ENCODE assay signal across 15 cellular contexts in genomic region chr9:136845465-136846261, GRCh38. TPM values are rescaled to one million over a fixed set of nuclear protein-coding genes. Genes with fewer than 3 reads are reported as not detected.
DNase-seq lines count a peak whose midpoint lies in the region; ATAC-seq, FAIRE-seq and TF ChIP-seq lines count a peak whose summit lies in the region.
"Had no signal": no experiment of that assay in that cellular context is flagged by ENCODE, and none has a peak within 500 bp of the region (broad histone marks: within the 10 kb centered on the region; RNA-seq: fewer than 3 reads in every experiment).

No MANE protein-coding gene starts in this region.

- DNase-seq in HepG2 (ENCODE audit: low spot score), result no peak
- DNase-seq in right lobe of liver, result no peak
- no peak for DNase-seq in RWPE1 (ENCODE audit: low spot score)
- no peak for DNase-seq in immature natural killer cell
- no peak for DNase-seq in NCI-H2227 treated with DMSO at 0.1 percent for 48 hours (lab: John Stamatoyannopoulos, UW)
- no peak for DNase-seq in iPS-NIHi7 (ENCODE audit: extremely low spot score)
- DNase-seq: effector CD8-positive, alpha-beta T cell; GOT3; NCI-H1105; SW 1271 had no signal

- peaks cover 0 to 3% (median 0%) of the 10 kb centered on the region in 3 donors for H3K36me3 Mint-ChIP-seq in immature natural killer cell
- H3K36me3 Mint-ChIP-seq: stimulated activated memory B cell treated with anti-CD40 and anti-IgM and Interleukin-4, amounts not matched to agents 10 μg/mL and 1 μg/mL and 100 μg/mL, for 72 hours had no signal

- no peaks in the 10 kb centered on the region for H3K9me3 ChIP-seq in HepG2 (ENCODE audit: low read length)
- H3K9me3 ChIP-seq in right lobe of liver, result no peaks in the 10 kb centered on the region
- H3K9me3 ChIP-seq: thoracic aorta had no signal

- H3K27ac Mint-ChIP-seq in immature natural killer cell, result peak overlapping the region in 3 of 6 donors; percentile 39 to 65 (median 62)
- H3K27ac Mint-ChIP-seq: stimulated activated memory B cell treated with anti-CD40 and anti-IgM and Interleukin-4, amounts not matched to agents 10 μg/mL and 1 μg/mL and 100 μg/mL, for 72 hours had no signal

- CTCF ChIA-PET in HepG2 (lab: Yijun Ruan, JAX; ENCODE audit: low intra/inter-chr PET ratio, low total read pairs) (no interaction called here), RWPE1 (lab: Yijun Ruan, JAX) (interaction anchor here (0.6 to 1.1 kb wide), 2 partner anchors 189 to 639 kb away, joined by 3 to 5 read pairs; no protein-coding TSS in a partner anchor)

- 98% methylated on average over 102 of the region's 102 CpGs for WGBS in HepG2 (ENCODE audit: low lambda C conversion rate)
- WGBS in right lobe of liver (ENCODE audit: insufficient coverage, low coverage, low lambda C conversion rate, missing lambda C conversion rate), result no CpG with 5 or more reads among the region's 102 CpGs

- intact Hi-C loops in HepG2 (cut with micrococcal nuclease; ENCODE audit: unreplicated experiment), result loop anchor here (5.0 kb wide), 2 partner anchors 37 to 58 kb away; no protein-coding TSS in a partner anchor
- intact Hi-C loops in right lobe of liver (cut with DNase I), result loop anchor here in 1 of 2 donors (5.0 kb wide), 1 partner anchor 187 kb away; the partner anchor contains the start of gene FUT7

- H3K36me3 ChIP-seq in HepG2 (replicated peaks in 1 of 2; ENCODE audit: control insufficient read depth in 1 of 2, insufficient read depth in 2 of 2, low read length in 2 of 2), result peaks cover 3 to 10% of the 10 kb centered on the region in 2 experiments
- no peaks in the 10 kb centered on the region for H3K36me3 ChIP-seq in right lobe of liver
- H3K36me3 ChIP-seq: thoracic aorta had no signal

- no peak overlapping the region for H3K4me3 ChIP-seq in HepG2 (replicated peaks in 1 of 3; ENCODE audit: insufficient read depth in 1 of 3, low read depth in 2 of 3, low read length in 3 of 3)
- H3K4me3 ChIP-seq in right lobe of liver, result no peak overlapping the region

- TF ChIP-seq EP300 in HepG2 (IDR thresholded peaks at IDR 0.05; ENCODE audit: low read depth in 2 of 2, low read length in 2 of 2) (no peak), HepG2 (CRISPR knock-in tag; IDR thresholded peaks at IDR 0.05; ENCODE audit: borderline replicate concordance) (no peak)

- TF ChIP-seq CTCF in HepG2 (CRISPR knock-in tag; IDR thresholded peaks at IDR 0.05), result no peak
- TF ChIP-seq CTCF in right lobe of liver (IDR thresholded peaks at IDR 0.05), result no peak
- no peak for TF ChIP-seq CTCF in RWPE1 (conservative IDR thresholded peaks at IDR 0.05; ENCODE audit: low read depth)

- peaks cover 30 to 50% (median 39%) of the 10 kb centered on the region in 3 donors for H3K27me3 Mint-ChIP-seq in immature natural killer cell (ENCODE audit: low read depth in 3 of 3)

- H2AFZ ChIP-seq in HepG2 (ENCODE audit: low read length), result no peak overlapping the region

- no peak for TF ChIP-seq RAD21 in HepG2 (CRISPR knock-in tag; IDR thresholded peaks at IDR 0.05)

- peaks cover 11 to 23% of the 10 kb centered on the region in 2 donors for H3K4me1 Mint-ChIP-seq in immature natural killer cell

- H3K4me2 ChIP-seq in HepG2 (ENCODE audit: low read depth, low read length), result no peak overlapping the region

- peaks cover 9% of the 10 kb centered on the region; the same call in 1 of the 2 replicates for H4K20me1 ChIP-seq in HepG2 (ENCODE audit: insufficient read depth, low read length)

- POLR2A ChIA-PET in HepG2 (lab: Yijun Ruan, JAX), result no interaction called here
- POLR2A ChIA-PET in RWPE1 (lab: Yijun Ruan, JAX; ENCODE audit: low non-redundant PET), result no interaction called here

- in situ Hi-C loops in HepG2 (cut with HindIII; ENCODE audit: extremely low pct_ligation_motif_present, low pct_unique_long_range_greater_than_20kb), result loop anchor here (10.0 kb wide), 1 partner anchor 189 kb away; the partner anchor contains the start of gene FUT7

- no peak for FAIRE-seq in HepG2 (lab: Jason Lieb, UNC)
- FAIRE-seq: G401.6 had no signal

- BruUV-seq in HepG2 (replicated peaks; lab: Mats Ljungman, UMichigan), result no TSS peak

- TF ChIP-seq POLR2A in HepG2 (IDR thresholded peaks at IDR 0.05; ENCODE audit: insufficient read depth in 1 of 2, low read depth in 2 of 2, low read length in 2 of 2) (no peak), right lobe of liver (IDR thresholded peaks at IDR 0.05) (no peak)

- no peak overlapping the region for H3K9ac ChIP-seq in HepG2 (ENCODE audit: insufficient read depth, low read depth, low read length)

- H3K27me3 ChIP-seq in HepG2 (ENCODE audit: control insufficient read depth in 1 of 2, insufficient read depth in 2 of 2, low read length in 2 of 2) (no peaks in the 10 kb centered on the region; a peak in 1 of 5 replicates), right lobe of liver (no peaks in the 10 kb centered on the region)

- H3K9me3 Mint-ChIP-seq in immature natural killer cell, result no peaks in the 10 kb centered on the region
- H3K9me3 Mint-ChIP-seq: stimulated activated memory B cell treated with anti-CD40 and anti-IgM and Interleukin-4, amounts not matched to agents 10 μg/mL and 1 μg/mL and 100 μg/mL, for 72 hours had no signal

- ATAC-seq in HepG2 (no peak), right lobe of liver (no peak), HG02759 (IDR thresholded peaks at IDR 0.05; ENCODE audit: unreplicated experiment) (no peak)
- ATAC-seq: right cardiac atrium; stimulated activated memory B cell treated with anti-CD40 and anti-IgM and Interleukin-4, amounts not matched to agents 10 μg/mL and 1 μg/mL and 100 μg/mL, for 72 hours had no signal

- H3K4me3 Mint-ChIP-seq in immature natural killer cell, result peak overlapping the region in 4 of 5 donors; percentile 21 to 54 (median 52)

- peaks cover 36% of the 10 kb centered on the region for H3K4me1 ChIP-seq in HepG2 (ENCODE audit: insufficient read depth, low read length)
- peaks cover 0 to 40% (median 10%) of the 10 kb centered on the region in 4 donors for H3K4me1 ChIP-seq in right lobe of liver

- no peak overlapping the region for H3K27ac ChIP-seq in HepG2 (ENCODE audit: extremely low read length, insufficient read depth, low read length)
- no peak overlapping the region for H3K27ac ChIP-seq in right lobe of liver
- peak overlapping the region; percentile 98; the same call in 1 of the 2 replicates for H3K27ac ChIP-seq in RWPE1
- H3K27ac ChIP-seq: thoracic aorta had no signal

- H3K79me2 ChIP-seq in HepG2 (ENCODE audit: insufficient read depth, low read length), result peaks cover 15% of the 10 kb centered on the region

RNA-seq across cellular contexts. Expression of gene AJM1, which starts 3.4 kb away (rescaled TPM):
- total RNA-seq in HepG2 (2016; rRNA removed; fragmentation: Illumina TruSeq; extraction: Trizol) (0.48 and 1.1 TPM in 2 replicates), right lobe of liver (1 to 10 TPM; 1.7 to 2.8 (median 2.6) TPM)
- 0.61 and 0.71 TPM in 2 replicates for total RNA-seq in HepG2 (2016; cell fraction: cytosol; rRNA removed; fragmentation: Illumina TruSeq; extraction: Trizol; ENCODE audit: low read depth)
- total RNA-seq in HepG2 (2016; cell fraction: insoluble cytoplasmic fraction; rRNA removed; fragmentation: Illumina TruSeq; extraction: Trizol), result 0.30 and 1.00 TPM in 2 replicates
- total RNA-seq in HepG2 (2016; cell fraction: membrane; rRNA removed; fragmentation: Illumina TruSeq; extraction: Trizol), result 0.59 and 0.90 TPM in 2 replicates
- total RNA-seq in HepG2 (2016; cell fraction: nucleus; rRNA removed; fragmentation: Illumina TruSeq; extraction: Trizol), result 1.0 TPM in 2 replicates
- polyA plus RNA-seq in HepG2 (2011; rRNA removed) (1.2 and 1.4 TPM in 2 replicates), immature natural killer cell (under 1 TPM; 0.09 to 1.00 (median 0.82) TPM)
- polyA plus RNA-seq in HepG2 (2011; cell fraction: cytosol; rRNA removed), result 0.45 and 0.97 TPM in 2 replicates
- polyA plus RNA-seq in HepG2 (2011; cell fraction: nucleus; rRNA removed), result 22.1 and 27.9 TPM in 2 replicates
- 2.2 TPM in 2 replicates for polyA plus RNA-seq in HepG2 (2012)
- 0.40 and 0.78 TPM in 2 replicates for polyA plus RNA-seq in HepG2 (2016; cell fraction: cytosol; fragmentation: Illumina TruSeq; extraction: Trizol; ENCODE audit: low read depth)
- 0.61 and 0.74 TPM in 2 replicates for polyA plus RNA-seq in HepG2 (2016; cell fraction: insoluble cytoplasmic fraction; fragmentation: Illumina TruSeq; extraction: Trizol; ENCODE audit: low read depth)
- polyA plus RNA-seq in HepG2 (2016; cell fraction: membrane; fragmentation: Illumina TruSeq; extraction: Trizol; ENCODE audit: low read depth), result 0.52 and 0.76 TPM in 2 replicates
- 4.1 and 4.6 TPM in 2 replicates for polyA plus RNA-seq in HepG2 (2016; cell fraction: nucleus; fragmentation: Illumina TruSeq; extraction: Trizol; ENCODE audit: insufficient read depth, low read depth)
- polyA minus RNA-seq in HepG2 (2011; rRNA and poly(A)+ RNA removed; ENCODE audit: low replicate concordance), result 0.77 and 1.1 TPM in 2 replicates
- polyA minus RNA-seq in HepG2 (2011; cell fraction: cytosol; rRNA and poly(A)+ RNA removed), result 1.5 and 1.8 TPM in 2 replicates
- polyA minus RNA-seq in HepG2 (2011; cell fraction: nucleus; rRNA and poly(A)+ RNA removed), result 3.0 and 3.3 TPM in 2 replicates

RNA-seq across cellular contexts. Expression of gene PHPT1, which starts 3.5 kb away (rescaled TPM):
- total RNA-seq in HepG2 (2016; rRNA removed; fragmentation: Illumina TruSeq; extraction: Trizol), result 155 and 192 TPM in 2 replicates
- total RNA-seq in HepG2 (2016; cell fraction: cytosol; rRNA removed; fragmentation: Illumina TruSeq; extraction: Trizol; ENCODE audit: low read depth), result 102 and 115 TPM in 2 replicates
- 166 and 201 TPM in 2 replicates for total RNA-seq in HepG2 (2016; cell fraction: insoluble cytoplasmic fraction; rRNA removed; fragmentation: Illumina TruSeq; extraction: Trizol)
- total RNA-seq in HepG2 (2016; cell fraction: membrane; rRNA removed; fragmentation: Illumina TruSeq; extraction: Trizol), result 119 and 147 TPM in 2 replicates
- total RNA-seq in HepG2 (2016; cell fraction: nucleus; rRNA removed; fragmentation: Illumina TruSeq; extraction: Trizol), result 76.8 and 86.8 TPM in 2 replicates
- 184 and 189 TPM in 2 replicates for polyA plus RNA-seq in HepG2 (2011; rRNA removed)
- 184 and 289 TPM in 2 replicates for polyA plus RNA-seq in HepG2 (2011; cell fraction: cytosol; rRNA removed)
- 352 and 483 TPM in 2 replicates for polyA plus RNA-seq in HepG2 (2011; cell fraction: nucleus; rRNA removed)
- polyA plus RNA-seq in HepG2 (2012), result 109 and 121 TPM in 2 replicates
- 97.4 and 122 TPM in 2 replicates for polyA plus RNA-seq in HepG2 (2016; cell fraction: cytosol; fragmentation: Illumina TruSeq; extraction: Trizol; ENCODE audit: low read depth)
- 136 and 146 TPM in 2 replicates for polyA plus RNA-seq in HepG2 (2016; cell fraction: insoluble cytoplasmic fraction; fragmentation: Illumina TruSeq; extraction: Trizol; ENCODE audit: low read depth)
- 95.2 and 109 TPM in 2 replicates for polyA plus RNA-seq in HepG2 (2016; cell fraction: membrane; fragmentation: Illumina TruSeq; extraction: Trizol; ENCODE audit: low read depth)
- polyA plus RNA-seq in HepG2 (2016; cell fraction: nucleus; fragmentation: Illumina TruSeq; extraction: Trizol; ENCODE audit: insufficient read depth, low read depth), result 167 and 176 TPM in 2 replicates
- 32.0 and 34.3 TPM in 2 replicates for polyA minus RNA-seq in HepG2 (2011; rRNA and poly(A)+ RNA removed; ENCODE audit: low replicate concordance)
- polyA minus RNA-seq in HepG2 (2011; cell fraction: cytosol; rRNA and poly(A)+ RNA removed), result 21.5 and 26.7 TPM in 2 replicates
- polyA minus RNA-seq in HepG2 (2011; cell fraction: nucleus; rRNA and poly(A)+ RNA removed), result 33.4 and 39.9 TPM in 2 replicates
- 10 to 100 TPM; 30.5 to 66.6 (median 49.3) TPM for total RNA-seq in right lobe of liver
- polyA plus RNA-seq in immature natural killer cell, result 100 to 1,000 TPM; 127 to 212 (median 166) TPM

RNA-seq across cellular contexts. Expression of gene MAMDC4, which starts 6.5 kb away (rescaled TPM):
- total RNA-seq in HepG2 (2016; rRNA removed; fragmentation: Illumina TruSeq; extraction: Trizol) (1.2 and 6.0 TPM in 2 replicates), right lobe of liver (10 to 100 TPM in 4 of 6 experiments, 1 to 10 TPM in 2; 5.7 to 27.9 (median 22.5) TPM)
- total RNA-seq in HepG2 (2016; cell fraction: cytosol; rRNA removed; fragmentation: Illumina TruSeq; extraction: Trizol; ENCODE audit: low read depth), result 1.7 and 2.2 TPM in 2 replicates
- 1.0 and 7.5 TPM in 2 replicates for total RNA-seq in HepG2 (2016; cell fraction: insoluble cytoplasmic fraction; rRNA removed; fragmentation: Illumina TruSeq; extraction: Trizol)
- total RNA-seq in HepG2 (2016; cell fraction: membrane; rRNA removed; fragmentation: Illumina TruSeq; extraction: Trizol), result 0.83 and 1.1 TPM in 2 replicates
- total RNA-seq in HepG2 (2016; cell fraction: nucleus; rRNA removed; fragmentation: Illumina TruSeq; extraction: Trizol), result 7.7 and 10.7 TPM in 2 replicates
- polyA plus RNA-seq in HepG2 (2011; rRNA removed) (6.8 and 7.9 TPM in 2 replicates), immature natural killer cell (under 1 TPM in 1 of 3 donors, not detected in 2; 0.19 TPM)
- 1.2 and 2.6 TPM in 2 replicates for polyA plus RNA-seq in HepG2 (2011; cell fraction: cytosol; rRNA removed)
- 170 and 232 TPM in 2 replicates for polyA plus RNA-seq in HepG2 (2011; cell fraction: nucleus; rRNA removed)
- polyA plus RNA-seq in HepG2 (2012), result 6.5 and 6.7 TPM in 2 replicates
- 0.48 and 0.49 TPM in 2 replicates for polyA plus RNA-seq in HepG2 (2016; cell fraction: cytosol; fragmentation: Illumina TruSeq; extraction: Trizol; ENCODE audit: low read depth)
- 1.2 and 1.3 TPM in 2 replicates for polyA plus RNA-seq in HepG2 (2016; cell fraction: insoluble cytoplasmic fraction; fragmentation: Illumina TruSeq; extraction: Trizol; ENCODE audit: low read depth)
- polyA plus RNA-seq in HepG2 (2016; cell fraction: membrane; fragmentation: Illumina TruSeq; extraction: Trizol; ENCODE audit: low read depth), result 0.57 and 0.68 TPM in 2 replicates
- 32.1 and 33.9 TPM in 2 replicates for polyA plus RNA-seq in HepG2 (2016; cell fraction: nucleus; fragmentation: Illumina TruSeq; extraction: Trizol; ENCODE audit: insufficient read depth, low read depth)
- polyA minus RNA-seq in HepG2 (2011; rRNA and poly(A)+ RNA removed; ENCODE audit: low replicate concordance), result 0.96 and 2.4 TPM in 2 replicates
- polyA minus RNA-seq in HepG2 (2011; cell fraction: cytosol; rRNA and poly(A)+ RNA removed), result 0.69 and 1.2 TPM in 2 replicates
- 8.8 and 10.9 TPM in 2 replicates for polyA minus RNA-seq in HepG2 (2011; cell fraction: nucleus; rRNA and poly(A)+ RNA removed)

RNA-seq across cellular contexts. Expression of gene EDF1, which starts 20.4 kb away (rescaled TPM):
- total RNA-seq in HepG2 (2016; rRNA removed; fragmentation: Illumina TruSeq; extraction: Trizol), result 379 and 474 TPM in 2 replicates
- 152 and 180 TPM in 2 replicates for total RNA-seq in HepG2 (2016; cell fraction: cytosol; rRNA removed; fragmentation: Illumina TruSeq; extraction: Trizol; ENCODE audit: low read depth)
- total RNA-seq in HepG2 (2016; cell fraction: insoluble cytoplasmic fraction; rRNA removed; fragmentation: Illumina TruSeq; extraction: Trizol), result 390 and 529 TPM in 2 replicates
- total RNA-seq in HepG2 (2016; cell fraction: membrane; rRNA removed; fragmentation: Illumina TruSeq; extraction: Trizol), result 186 and 193 TPM in 2 replicates
- total RNA-seq in HepG2 (2016; cell fraction: nucleus; rRNA removed; fragmentation: Illumina TruSeq; extraction: Trizol), result 157 and 160 TPM in 2 replicates
- polyA plus RNA-seq in HepG2 (2011; rRNA removed), result 235 and 269 TPM in 2 replicates
- polyA plus RNA-seq in HepG2 (2011; cell fraction: cytosol; rRNA removed), result 392 and 430 TPM in 2 replicates
- polyA plus RNA-seq in HepG2 (2011; cell fraction: nucleus; rRNA removed), result 129 and 177 TPM in 2 replicates
- polyA plus RNA-seq in HepG2 (2012), result 257 and 326 TPM in 2 replicates
- 191 and 202 TPM in 2 replicates for polyA plus RNA-seq in HepG2 (2016; cell fraction: cytosol; fragmentation: Illumina TruSeq; extraction: Trizol; ENCODE audit: low read depth)
- 553 and 620 TPM in 2 replicates for polyA plus RNA-seq in HepG2 (2016; cell fraction: insoluble cytoplasmic fraction; fragmentation: Illumina TruSeq; extraction: Trizol; ENCODE audit: low read depth)
- 198 and 200 TPM in 2 replicates for polyA plus RNA-seq in HepG2 (2016; cell fraction: membrane; fragmentation: Illumina TruSeq; extraction: Trizol; ENCODE audit: low read depth)
- polyA plus RNA-seq in HepG2 (2016; cell fraction: nucleus; fragmentation: Illumina TruSeq; extraction: Trizol; ENCODE audit: insufficient read depth, low read depth), result 307 and 322 TPM in 2 replicates
- 34.3 and 99.7 TPM in 2 replicates for polyA minus RNA-seq in HepG2 (2011; rRNA and poly(A)+ RNA removed; ENCODE audit: low replicate concordance)
- 87.8 and 91.0 TPM in 2 replicates for polyA minus RNA-seq in HepG2 (2011; cell fraction: cytosol; rRNA and poly(A)+ RNA removed)
- 84.2 and 94.6 TPM in 2 replicates for polyA minus RNA-seq in HepG2 (2011; cell fraction: nucleus; rRNA and poly(A)+ RNA removed)
- total RNA-seq in right lobe of liver, result 100 to 1,000 TPM; 216 to 486 (median 227) TPM
- 100 to 1,000 TPM; 309 to 463 (median 411) TPM for polyA plus RNA-seq in immature natural killer cell

RNA-seq across cellular contexts. Expression of gene RABL6, which starts 37.9 kb away (rescaled TPM):
- 66.4 and 81.5 TPM in 2 replicates for total RNA-seq in HepG2 (2016; rRNA removed; fragmentation: Illumina TruSeq; extraction: Trizol)
- total RNA-seq in HepG2 (2016; cell fraction: cytosol; rRNA removed; fragmentation: Illumina TruSeq; extraction: Trizol; ENCODE audit: low read depth), result 37.0 and 38.7 TPM in 2 replicates
- 54.7 and 84.6 TPM in 2 replicates for total RNA-seq in HepG2 (2016; cell fraction: insoluble cytoplasmic fraction; rRNA removed; fragmentation: Illumina TruSeq; extraction: Trizol)
- total RNA-seq in HepG2 (2016; cell fraction: membrane; rRNA removed; fragmentation: Illumina TruSeq; extraction: Trizol), result 88.7 and 91.1 TPM in 2 replicates
- total RNA-seq in HepG2 (2016; cell fraction: nucleus; rRNA removed; fragmentation: Illumina TruSeq; extraction: Trizol), result 50.3 and 58.9 TPM in 2 replicates
- 125 and 139 TPM in 2 replicates for polyA plus RNA-seq in HepG2 (2011; rRNA removed)
- polyA plus RNA-seq in HepG2 (2011; cell fraction: cytosol; rRNA removed), result 72.4 and 105 TPM in 2 replicates
- polyA plus RNA-seq in HepG2 (2011; cell fraction: nucleus; rRNA removed), result 222 and 282 TPM in 2 replicates
- polyA plus RNA-seq in HepG2 (2012), result 114 and 126 TPM in 2 replicates
- 45.2 and 45.6 TPM in 2 replicates for polyA plus RNA-seq in HepG2 (2016; cell fraction: cytosol; fragmentation: Illumina TruSeq; extraction: Trizol; ENCODE audit: low read depth)
- 68.3 and 84.3 TPM in 2 replicates for polyA plus RNA-seq in HepG2 (2016; cell fraction: insoluble cytoplasmic fraction; fragmentation: Illumina TruSeq; extraction: Trizol; ENCODE audit: low read depth)
- polyA plus RNA-seq in HepG2 (2016; cell fraction: membrane; fragmentation: Illumina TruSeq; extraction: Trizol; ENCODE audit: low read depth), result 80.1 and 85.2 TPM in 2 replicates
- 135 and 137 TPM in 2 replicates for polyA plus RNA-seq in HepG2 (2016; cell fraction: nucleus; fragmentation: Illumina TruSeq; extraction: Trizol; ENCODE audit: insufficient read depth, low read depth)
- 117 and 139 TPM in 2 replicates for polyA minus RNA-seq in HepG2 (2011; rRNA and poly(A)+ RNA removed; ENCODE audit: low replicate concordance)
- polyA minus RNA-seq in HepG2 (2011; cell fraction: cytosol; rRNA and poly(A)+ RNA removed), result 60.1 and 64.7 TPM in 2 replicates
- polyA minus RNA-seq in HepG2 (2011; cell fraction: nucleus; rRNA and poly(A)+ RNA removed), result 67.3 and 68.4 TPM in 2 replicates
- 10 to 100 TPM in 4 of 6 experiments, 1 to 10 TPM in 2; 8.0 to 14.8 (median 12.4) TPM for total RNA-seq in right lobe of liver
- 10 to 100 TPM in 2 of 3 donors, 1 to 10 TPM in 1; 5.4 to 24.6 (median 11.0) TPM for polyA plus RNA-seq in immature natural killer cell
